ENCODE assay signal across 1 cellular context in genomic region chr11:66282468-66283455, GRCh38.
TF ChIP-seq lines count a peak whose summit lies in the region.

No MANE protein-coding gene starts in this region.

TF ChIP-seq in HepG2, 621 proteins besides CTCF, POLR2A, EP300 and RAD21 (continued from another document and continues in another):
- TF ChIP-seq HINFP (CRISPR knock-in tag; IDR thresholded peaks at IDR 0.05; ENCODE audit: low read depth) (0 out of 2 replicates have a peak, but pooled peaks have one; percentile 42), SETDB1 (CRISPR knock-in tag; IDR thresholded peaks at IDR 0.05; ENCODE audit: borderline replicate concordance) (no peak), ZNF776 (CRISPR knock-in tag; IDR thresholded peaks at IDR 0.05) (0 out of 2 replicates have a peak, but pooled peaks have one; percentile 14), MED1 (CRISPR knock-in tag; IDR thresholded peaks at IDR 0.05) (no peak), THAP9 (CRISPR knock-in tag; IDR thresholded peaks at IDR 0.05; ENCODE audit: borderline replicate concordance) (0 out of 2 replicates have a peak, but pooled peaks have one; percentile 55), ZNF318 (CRISPR knock-in tag; IDR thresholded peaks at IDR 0.05) (no peak), KAT8 (CRISPR knock-in tag; IDR thresholded peaks at IDR 0.05) (peak; percentile 46; the same call in 1 of the 2 replicates), ARID5B (CRISPR knock-in tag; IDR thresholded peaks at IDR 0.05) (0 out of 2 replicates have a peak, but pooled peaks have one; percentile 7), ZFP36L2 (CRISPR knock-in tag; IDR thresholded peaks at IDR 0.05) (no peak), ZNF256 (CRISPR knock-in tag; conservative IDR thresholded peaks at IDR 0.05) (no peak), RFX1 (IDR thresholded peaks at IDR 0.05) (peak; percentile 100), ZNF710 (CRISPR knock-in tag; IDR thresholded peaks at IDR 0.05; ENCODE audit: borderline replicate concordance) (no peak), KDM5A (IDR thresholded peaks at IDR 0.05; ENCODE audit: borderline replicate concordance, low read length) (no peak), ADNP (CRISPR knock-in tag; IDR thresholded peaks at IDR 0.05) (no peak), ZNF562 (CRISPR knock-in tag; IDR thresholded peaks at IDR 0.05; ENCODE audit: borderline replicate concordance) (no peak), PHF21A (CRISPR knock-in tag; IDR thresholded peaks at IDR 0.05) (no peak), EZH2 (conservative IDR thresholded peaks at IDR 0.05; ENCODE audit: low read depth, low read length) (no peak), TGIF2 (CRISPR knock-in tag; IDR thresholded peaks at IDR 0.05) (peak; percentile 79), JUND (CRISPR knock-in tag; IDR thresholded peaks at IDR 0.05) (no peak), TFAP4 (IDR thresholded peaks at IDR 0.05; ENCODE audit: borderline replicate concordance, low read depth) (peak; percentile 10; the same call in 1 of the 2 replicates), YEATS2 (CRISPR knock-in tag; IDR thresholded peaks at IDR 0.05; ENCODE audit: borderline replicate concordance) (no peak), ZNF577 (CRISPR knock-in tag; IDR thresholded peaks at IDR 0.05; ENCODE audit: borderline replicate concordance, low read depth) (no peak), SCMH1 (CRISPR knock-in tag; IDR thresholded peaks at IDR 0.05; ENCODE audit: borderline replicate concordance) (no peak), ZNF546 (CRISPR knock-in tag; conservative IDR thresholded peaks at IDR 0.05) (no peak), TRIM22 (IDR thresholded peaks at IDR 0.05) (no peak), ZNF430 (CRISPR knock-in tag; IDR thresholded peaks at IDR 0.05) (peak; percentile 46; the same call in 1 of the 2 replicates), ZMAT3 (CRISPR knock-in tag; conservative IDR thresholded peaks at IDR 0.05) (0 out of 2 replicates have a peak, but pooled peaks have one; percentile 2), ZKSCAN5 (CRISPR knock-in tag; IDR thresholded peaks at IDR 0.05) (no peak), RCOR2 (CRISPR knock-in tag; IDR thresholded peaks at IDR 0.05) (0 out of 2 replicates have a peak, but pooled peaks have one; percentile 27), ZBTB39 (CRISPR knock-in tag; IDR thresholded peaks at IDR 0.05) (no peak), ZBTB21 (CRISPR knock-in tag; IDR thresholded peaks at IDR 0.05) (no peak)
